1 cellular context compared by ENCODE assay signal in genomic region chrX:133171962-133172708, GRCh38.
TF ChIP-seq lines count a peak whose summit lies in the region.

No MANE protein-coding gene starts in this region.

TF ChIP-seq in endothelial cell of umbilical vein, 7 proteins besides CTCF, POLR2A, EP300 and RAD21:
- TF ChIP-seq EZH2 (IDR thresholded peaks at IDR 0.05; ENCODE audit: borderline replicate concordance, low read depth, low read length, severe bottlenecking) (no peak), JUN (IDR thresholded peaks at IDR 0.05; ENCODE audit: borderline replicate concordance, insufficient read depth, insufficient read length, low read depth) (no peak), GATA2 (IDR thresholded peaks at IDR 0.05; ENCODE audit: insufficient read depth, insufficient read length, low read depth, low read length) (no peak), MAX (IDR thresholded peaks at IDR 0.05; ENCODE audit: insufficient read depth, insufficient read length) (no peak), MYC (IDR thresholded peaks at IDR 0.05; ENCODE audit: low read depth, low read length) (no peak), POLR2AphosphoS5 (IDR thresholded peaks at IDR 0.05; ENCODE audit: insufficient read depth, low read depth, low read length) (no peak), FOS (IDR thresholded peaks at IDR 0.05; ENCODE audit: borderline replicate concordance, insufficient read depth, low read length) (no peak)
